In the genomic region with DNA sequence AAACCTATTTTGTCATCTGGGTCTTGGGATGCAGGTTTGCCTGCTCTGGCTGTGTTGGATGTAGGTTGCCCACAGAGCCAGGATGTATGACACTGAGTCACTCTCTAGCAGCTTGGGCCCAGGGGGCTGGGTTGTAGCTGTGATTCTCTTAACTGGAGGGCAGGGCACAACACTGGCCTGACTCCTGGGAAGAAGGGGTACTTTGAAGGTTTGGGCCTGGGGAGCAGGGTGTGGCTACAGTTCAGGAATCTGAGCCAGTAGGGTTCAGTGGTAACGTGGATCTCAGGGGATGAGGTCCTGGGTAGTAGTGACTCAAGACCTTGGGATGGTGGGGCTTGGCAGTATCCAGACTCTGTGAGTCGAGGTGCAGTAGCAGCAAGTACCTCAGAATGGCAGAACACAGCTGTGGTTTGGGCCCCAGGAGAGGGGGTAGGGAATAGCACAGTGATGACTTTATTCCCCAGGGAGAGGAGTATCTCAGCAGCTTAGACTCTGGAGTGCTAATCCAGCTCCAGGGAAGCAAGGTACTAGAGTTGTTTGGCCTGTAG, we compare ENCODE assay signal across 10 cellular contexts. TPM values are rescaled to one million over a fixed set of nuclear protein-coding genes. Genes with fewer than 3 reads are reported as not detected.
DNase-seq lines count a peak whose midpoint lies in the region; TF ChIP-seq lines count a peak whose summit lies in the region.
"Had no signal": no experiment of that assay in that cellular context is flagged by ENCODE, and none has a peak within 500 bp of the region (broad histone marks: within the 10 kb centered on the region; RNA-seq: fewer than 3 reads in every experiment).

No MANE protein-coding gene starts in this region.

- peaks cover 19% of the 10 kb centered on the region for H3K4me1 ChIP-seq in skeletal muscle satellite cell (ENCODE audit: control insufficient read depth, insufficient read depth, low read length)
- H3K4me1 ChIP-seq in Caco-2: no peaks in the 10 kb centered on the region

- H3K4me2 ChIP-seq in skeletal muscle satellite cell (ENCODE audit: low read length): peak overlapping the region; percentile 49

- intact Hi-C loops in activated CD4-positive, alpha-beta memory T cell treated with anti-CD3 and anti-CD28 coated beads for 36 hours (cut with micrococcal nuclease): no loop called here
- intact Hi-C loops in Caco-2 (cut with micrococcal nuclease; ENCODE audit: unreplicated experiment): no loop called here

- POLR2A ChIA-PET in activated CD4-positive, alpha-beta memory T cell treated with anti-CD3 and anti-CD28 coated beads for 36 hours (lab: Charles Lee): no interaction called here
- POLR2A ChIA-PET in activated CD4-positive, alpha-beta memory T cell treated with anti-CD3 and anti-CD28 coated beads, Interleukin-2, amount 10 ng/mL, durations not matched to agents 7 days and 5 days (lab: Charles Lee): interaction anchor here (0.9 kb wide), 1 partner anchor 22 kb away, joined by 3 read pairs; no protein-coding TSS in a partner anchor
- POLR2A ChIA-PET in Caco-2 (lab: Charles Lee): no interaction called here

- peaks cover 50% of the 10 kb centered on the region for H3K4me1 Mint-ChIP-seq in activated CD4-positive, alpha-beta memory T cell treated with anti-CD3 and anti-CD28 coated beads for 36 hours (ENCODE audit: low read depth)
- H3K4me1 Mint-ChIP-seq in activated CD4-positive, alpha-beta memory T cell treated with anti-CD3 and anti-CD28 coated beads, Interleukin-2, amount 10 ng/mL, durations not matched to agents 7 days and 5 days: peaks cover 23% of the 10 kb centered on the region
- no peaks in the 10 kb centered on the region for H3K4me1 Mint-ChIP-seq in Caco-2 (ENCODE audit: low read depth, unreplicated experiment)

- H3K36me3 ChIP-seq in skeletal muscle satellite cell (ENCODE audit: insufficient read depth, low read length): no peaks in the 10 kb centered on the region
- H3K36me3 ChIP-seq in Caco-2 (ENCODE audit: control insufficient read depth, insufficient read depth, low read length): no peaks in the 10 kb centered on the region

- H3K36me3 Mint-ChIP-seq in activated CD4-positive, alpha-beta memory T cell treated with anti-CD3 and anti-CD28 coated beads for 36 hours: peaks cover 33% of the 10 kb centered on the region
- peaks cover 49% of the 10 kb centered on the region for H3K36me3 Mint-ChIP-seq in activated CD4-positive, alpha-beta memory T cell treated with anti-CD3 and anti-CD28 coated beads, Interleukin-2, amount 10 ng/mL, durations not matched to agents 7 days and 5 days (ENCODE audit: low read depth)
- H3K36me3 Mint-ChIP-seq in Caco-2 (ENCODE audit: insufficient read depth, unreplicated experiment): no peaks in the 10 kb centered on the region

- H3K4me3 ChIP-seq in skeletal muscle satellite cell (ENCODE audit: low read length): peak overlapping the region; percentile 5
- H3K4me3 ChIP-seq in Caco-2 (ENCODE audit: low read depth, low read length): no peak overlapping the region

- no peaks in the 10 kb centered on the region for H3K27me3 ChIP-seq in skeletal muscle satellite cell (ENCODE audit: control insufficient read depth, insufficient read depth, low read length)
- H3K27me3 ChIP-seq in Caco-2 (replicated peaks; ENCODE audit: control insufficient read depth, insufficient read depth, low read length): no peaks in the 10 kb centered on the region

- H3K4me3 Mint-ChIP-seq in activated CD4-positive, alpha-beta memory T cell treated with anti-CD3 and anti-CD28 coated beads for 36 hours: no peak overlapping the region
- H3K4me3 Mint-ChIP-seq in activated CD4-positive, alpha-beta memory T cell treated with anti-CD3 and anti-CD28 coated beads, Interleukin-2, amount 10 ng/mL, durations not matched to agents 7 days and 5 days: no peak overlapping the region
- H3K4me3 Mint-ChIP-seq in Caco-2 (ENCODE audit: unreplicated experiment): no peak overlapping the region

- H3K9ac ChIP-seq in skeletal muscle satellite cell (ENCODE audit: low read depth, low read length): peak overlapping the region; percentile 15

- no peaks in the 10 kb centered on the region for H3K27me3 Mint-ChIP-seq in activated CD4-positive, alpha-beta memory T cell treated with anti-CD3 and anti-CD28 coated beads for 36 hours
- no peaks in the 10 kb centered on the region for H3K27me3 Mint-ChIP-seq in activated CD4-positive, alpha-beta memory T cell treated with anti-CD3 and anti-CD28 coated beads, Interleukin-2, amount 10 ng/mL, durations not matched to agents 7 days and 5 days
- no peaks in the 10 kb centered on the region for H3K27me3 Mint-ChIP-seq in Caco-2 (ENCODE audit: insufficient read depth, unreplicated experiment)
- H3K27me3 Mint-ChIP-seq: CD4-positive, alpha-beta memory T cell had no signal

- peak; percentile 30 for DNase-seq in activated CD4-positive, alpha-beta memory T cell treated with anti-CD3 and anti-CD28 coated beads for 36 hours
- no peak for DNase-seq in activated CD4-positive, alpha-beta memory T cell treated with anti-CD3 and anti-CD28 coated beads, Interleukin-2, amount 10 ng/mL, durations not matched to agents 7 days and 5 days
- DNase-seq in RPMI7951 (ENCODE audit: low read depth): peak; percentile 80
- peak; percentile 88 for DNase-seq in fibroblast of gingiva (ENCODE audit: low read depth)
- no peak for DNase-seq in Caco-2
- DNase-seq in medulla oblongata (ENCODE audit: extremely low spot score): no peak
- no peak for DNase-seq in stimulated activated naive CD4-positive, alpha-beta T cell treated with Interleukin-2 at 50 U/mL for 16 hours (lab: John Stamatoyannopoulos, UW)
- DNase-seq: CD4-positive, alpha-beta memory T cell; NCI-H2081 had no signal

- H3K9me3 Mint-ChIP-seq in activated CD4-positive, alpha-beta memory T cell treated with anti-CD3 and anti-CD28 coated beads for 36 hours: peaks cover 32% of the 10 kb centered on the region
- peaks cover 26% of the 10 kb centered on the region for H3K9me3 Mint-ChIP-seq in activated CD4-positive, alpha-beta memory T cell treated with anti-CD3 and anti-CD28 coated beads, Interleukin-2, amount 10 ng/mL, durations not matched to agents 7 days and 5 days
- peaks cover 12% of the 10 kb centered on the region for H3K9me3 Mint-ChIP-seq in Caco-2 (ENCODE audit: unreplicated experiment)

- CTCF ChIA-PET in activated CD4-positive, alpha-beta memory T cell treated with anti-CD3 and anti-CD28 coated beads for 36 hours (lab: Charles Lee): interaction anchor here (0.8 to 1.2 kb wide), 3 partner anchors 19 to 86 kb away, joined by 3 to 5 read pairs (median 3); no protein-coding TSS in a partner anchor
- CTCF ChIA-PET in activated CD4-positive, alpha-beta memory T cell treated with anti-CD3 and anti-CD28 coated beads, Interleukin-2, amount 10 ng/mL, durations not matched to agents 7 days and 5 days (lab: Charles Lee): interaction anchor here (1.1 to 1.2 kb wide), 3 partner anchors 23 to 118 kb away, joined by 3 to 4 read pairs (median 3); no protein-coding TSS in a partner anchor
- CTCF ChIA-PET in Caco-2 (lab: Charles Lee): interaction anchor here (0.6 kb wide), 1 partner anchor 19 kb away, joined by 3 read pairs; no protein-coding TSS in a partner anchor

- TF ChIP-seq CTCF in Caco-2 (IDR thresholded peaks at IDR 0.05; ENCODE audit: insufficient read depth in 1 of 2, low read depth in 1 of 2, low read length in 1 of 2, severe bottlenecking in 1 of 2, unreplicated experiment in 1 of 2): no peak

- H3K9me3 ChIP-seq in skeletal muscle satellite cell (replicated peaks; ENCODE audit: low read length) (no peaks in the 10 kb centered on the region), Caco-2 (0 out of 2 replicates have a peak, but pooled peaks cover 3% of the 10 kb centered on the region)

- no peak overlapping the region for H3K27ac Mint-ChIP-seq in activated CD4-positive, alpha-beta memory T cell treated with anti-CD3 and anti-CD28 coated beads for 36 hours
- H3K27ac Mint-ChIP-seq in activated CD4-positive, alpha-beta memory T cell treated with anti-CD3 and anti-CD28 coated beads, Interleukin-2, amount 10 ng/mL, durations not matched to agents 7 days and 5 days: no peak overlapping the region
- no peak overlapping the region for H3K27ac Mint-ChIP-seq in Caco-2 (ENCODE audit: unreplicated experiment)

- no TSS peak for BruUV-seq in Caco-2 (replicated peaks; lab: Mats Ljungman, UMichigan)

RNA-seq across cellular contexts. Expression of a gene that starts 25.7 kb away (rescaled TPM):
- 10 to 100 TPM; 54.9 to 57.6 TPM for total RNA-seq in activated CD4-positive, alpha-beta memory T cell treated with anti-CD3 and anti-CD28 coated beads for 36 hours
- total RNA-seq in activated CD4-positive, alpha-beta memory T cell treated with anti-CD3 and anti-CD28 coated beads, Interleukin-2, amount 10 ng/mL, durations not matched to agents 7 days and 5 days: 10 to 100 TPM; 60.6 to 67.3 TPM
- total RNA-seq in RPMI7951 (2014; rRNA removed; shearing (Covaris generic)): 10.1 and 15.0 TPM in 2 replicates
- total RNA-seq in skeletal muscle satellite cell (2012; rRNA removed): 9.6 and 16.6 TPM in 2 replicates
- 27.1 and 31.3 TPM in 2 replicates for total RNA-seq in Caco-2 (2022)

Comparison
In these comparisons a context has a peak if more than half of its experiments do, and no peak if none do; other contexts are left out.
1. DNase-seq: peak in activated CD4-positive, alpha-beta memory T cell treated with anti-CD3 and anti-CD28 coated beads for 36 hours (single experiment), RPMI7951 (single experiment) and fibroblast of gingiva (single experiment); none in activated CD4-positive, alpha-beta memory T cell treated with anti-CD3 and anti-CD28 coated beads, Interleukin-2, amount 10 ng/mL, durations not matched to agents 7 days and 5 days (single experiment), Caco-2 (0 of 2), medulla oblongata (single experiment) and stimulated activated naive CD4-positive, alpha-beta T cell treated with Interleukin-2 at 50 U/mL for 16 hours (single experiment).